8 cellular contexts compared by ENCODE assay signal in genomic region chr3:32502944-32503286, GRCh38. TPM values are rescaled to one million over a fixed set of nuclear protein-coding genes. Genes with fewer than 3 reads are reported as not detected.
DNase-seq lines count a peak whose midpoint lies in the region; ATAC-seq, FAIRE-seq and TF ChIP-seq lines count a peak whose summit lies in the region.

No MANE protein-coding gene starts in this region.

- H3K9me3 Mint-ChIP-seq in natural killer cell = no peaks in the 10 kb centered on the region

- peaks cover 29 to 34% of the 10 kb centered on the region in 2 donors for H3K4me1 Mint-ChIP-seq in natural killer cell

- intact Hi-C loops in breast epithelium (cut with DNase I; ENCODE audit: low total_unique reads) = no loop called here
- intact Hi-C loops in natural killer cell (cut with micrococcal nuclease) = loop anchor here (1.0 to 2.0 kb wide), 2 partner anchors 68 to 182 kb away; partner anchors contain the start of genes CNOT10 and DYNC1LI1

- H3K27me3 Mint-ChIP-seq in natural killer cell (ENCODE audit: low read depth in 2 of 2) = no peaks in the 10 kb centered on the region

- TF ChIP-seq POLR2A in breast epithelium (IDR thresholded peaks at IDR 0.05) = no peak
- no peak for TF ChIP-seq POLR2A in GM12892 (IDR thresholded peaks at IDR 0.05; ENCODE audit: low read depth, low read length)

- no peaks in the 10 kb centered on the region for H3K9me3 ChIP-seq in DND-41 (ENCODE audit: insufficient read depth, low read length, severe bottlenecking)
- H3K9me3 ChIP-seq in breast epithelium = no peaks in the 10 kb centered on the region

- H3K4me3 ChIP-seq in DND-41 (ENCODE audit: low read depth in 1 of 2, low read length in 2 of 2) = peak overlapping the region; percentile 97 to 99; a peak in 3 of 4 replicates
- H3K4me3 ChIP-seq in breast epithelium = peak overlapping the region; percentile 87 to 95 (median 90)

- H3K27ac ChIP-seq in DND-41 (ENCODE audit: low read length) (peak overlapping the region; percentile 71), breast epithelium (peak overlapping the region; percentile 96 to 98)

- peaks cover 36% of the 10 kb centered on the region for H3K4me1 ChIP-seq in DND-41 (ENCODE audit: insufficient read depth, low read length)
- no peaks in the 10 kb centered on the region for H3K4me1 ChIP-seq in breast epithelium

- FAIRE-seq in GM12892 (lab: Jason Lieb, UNC) = no peak

- ATAC-seq in DND-41 (ENCODE audit: insufficient read depth, low read depth) = peak; percentile 3; the same call in 2 of the 3 replicates
- peak; percentile 8 for ATAC-seq in HG03135 (IDR thresholded peaks at IDR 0.05; ENCODE audit: unreplicated experiment)
- ATAC-seq in natural killer cell = peak in 2 of 3 donors; percentile 6 to 10

- peak overlapping the region; percentile 87 for H2AFZ ChIP-seq in DND-41 (ENCODE audit: low read depth, low read length)

- H4K20me1 ChIP-seq in DND-41 (ENCODE audit: insufficient read depth, low read length) = peaks cover 5% of the 10 kb centered on the region; the same call in 1 of the 2 replicates

- no peaks in the 10 kb centered on the region for H3K36me3 Mint-ChIP-seq in natural killer cell

- DNase-seq in DND-41 (no peak), breast epithelium (ENCODE audit: low spot score in 2 of 2) (no peak), natural killer cell (no peak), NCI-H2227 (lab: John Stamatoyannopoulos, UW; ENCODE audit: unreplicated experiment) (no peak), GM12892 (ENCODE audit: insufficient read length) (no peak), HPDE6-E6E7 (ENCODE audit: extremely low spot score) (no peak)
- DNase-seq in stimulated activated naive CD4-positive, alpha-beta T cell (lab: John Stamatoyannopoulos, UW) = no peak

- peak overlapping the region; percentile 84 to 92 for H3K27ac Mint-ChIP-seq in natural killer cell

- peak overlapping the region; percentile 90 for H3K9ac ChIP-seq in DND-41 (ENCODE audit: low read depth, low read length)

- H3K4me3 Mint-ChIP-seq in natural killer cell = peak overlapping the region; percentile 90

- H3K27me3 ChIP-seq in DND-41 (ENCODE audit: insufficient read depth, low read length, poor library complexity) = no peaks in the 10 kb centered on the region
- no peaks in the 10 kb centered on the region for H3K27me3 ChIP-seq in breast epithelium

- H3K4me2 ChIP-seq in DND-41 (ENCODE audit: insufficient read depth, low read length) = peak overlapping the region; percentile 98

- TF ChIP-seq CTCF in DND-41 (IDR thresholded peaks at IDR 0.05; ENCODE audit: borderline replicate concordance, extremely low read depth, low read length, poor library complexity, severe bottlenecking) (no peak), breast epithelium (IDR thresholded peaks at IDR 0.05) (no peak), natural killer cell (IDR thresholded peaks at IDR 0.05) (no peak)

- no peaks in the 10 kb centered on the region for H3K36me3 ChIP-seq in DND-41 (ENCODE audit: insufficient read depth, low read length)
- no peaks in the 10 kb centered on the region for H3K36me3 ChIP-seq in breast epithelium

- peaks cover 45% of the 10 kb centered on the region for H3K79me2 ChIP-seq in DND-41 (ENCODE audit: insufficient read depth, low read length)

RNA-seq across cellular contexts. Expression of gene CMTM6, which starts 0.3 kb away (rescaled TPM):
- total RNA-seq in breast epithelium (100 to 1,000 TPM in 1 of 3 donors, 10 to 100 TPM in 2; 52.6 to 151 (median 89.5) TPM), natural killer cell (10 to 100 TPM; 57.4 to 63.6 (median 59.5) TPM)
- polyA plus RNA-seq in GM12892 (2012; ENCODE audit: missing spikeins) = 39.9 TPM
